Comparison of ENCODE assay signal across 3 cellular contexts in the genomic region with DNA sequence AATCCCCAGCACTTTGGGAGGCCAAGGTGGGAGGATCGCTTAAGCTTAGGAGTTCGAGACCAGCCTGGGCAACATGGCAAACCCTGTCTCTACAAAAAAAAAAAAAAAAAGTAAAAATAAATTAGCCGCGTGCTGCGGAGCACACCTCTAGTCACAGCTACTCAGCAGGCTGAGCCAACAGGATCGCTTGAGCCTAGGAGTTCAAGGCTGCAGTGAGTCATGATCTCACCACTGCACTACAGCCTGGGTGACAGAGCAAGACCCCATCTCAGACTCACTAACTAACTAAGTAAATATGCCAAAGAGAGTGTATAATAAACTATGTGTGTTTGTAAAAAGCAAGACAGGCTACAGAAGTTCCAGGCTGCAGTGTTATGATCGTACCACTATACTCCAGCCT. TPM values are rescaled to one million over a fixed set of nuclear protein-coding genes. Genes with fewer than 3 reads are reported as not detected.
"Had no signal": no experiment of that assay in that cellular context is flagged by ENCODE, and none has a peak within 500 bp of the region (broad histone marks: within the 10 kb centered on the region; RNA-seq: fewer than 3 reads in every experiment).

No MANE protein-coding gene starts in this region.

RNA-seq across cellular contexts. Expression of gene RSPH10B, which starts 6.7 kb away (rescaled TPM):
- total RNA-seq: HT1080 had no signal
- polyA plus RNA-seq: IgD-negative memory B cell, IMR-90 had no signal
